14 cellular contexts compared by ENCODE assay signal in the genomic region with DNA sequence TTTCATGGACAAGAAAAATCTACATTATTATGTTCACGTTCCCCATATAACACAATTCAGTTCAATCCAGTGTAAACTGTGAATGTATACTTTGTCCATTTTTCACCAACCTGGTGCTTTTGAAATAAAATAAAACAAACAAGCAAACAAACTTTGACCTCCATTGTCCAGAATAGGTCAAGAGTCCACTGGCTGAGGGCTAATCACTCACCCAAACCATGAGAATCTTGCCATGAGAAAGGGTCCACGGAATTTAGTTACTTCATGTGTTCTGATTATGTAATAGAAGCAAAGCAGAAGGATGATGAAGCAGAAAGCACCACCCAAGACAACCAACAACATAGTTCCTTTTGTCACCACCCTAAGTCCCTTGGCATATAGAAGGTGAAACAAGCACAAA.
"Had no signal": no experiment of that assay in that cellular context is flagged by ENCODE, and none has a peak within 500 bp of the region (broad histone marks: within the 10 kb centered on the region; RNA-seq: fewer than 3 reads in every experiment).

No MANE protein-coding gene starts in this region.

- H3K27ac Mint-ChIP-seq: activated T-helper 1 cell treated with anti-CD3 and anti-CD28 coated beads, Interleukin-12 subunit alpha, Interleukin-12 subunit beta, Interleukin-2, Interleukin-4 antibody, amounts not matched to agents 30 ng/mL and 10 ng/mL and 1 ng/mL, durations not matched to agents 14 hours and 24 hours and 36 hours; stimulated activated memory B cell treated with anti-CD40 and anti-IgM and Interleukin-4, amounts not matched to agents 10 μg/mL and 1 μg/mL and 100 μg/mL, for 72 hours had no signal

- H3K27me3 ChIP-seq: cardiac muscle cell, heart right ventricle, right atrium auricular region, tibial artery, vagina had no signal

- H3K4me3 ChIP-seq: cardiac muscle cell, heart right ventricle, right atrium auricular region, tibial artery, vagina had no signal

- H3K27ac ChIP-seq: cardiac muscle cell, right atrium auricular region, tibial artery, vagina had no signal

- H3K9me3 Mint-ChIP-seq: activated CD8-positive, alpha-beta T cell treated with anti-CD3 and anti-CD28 coated beads for 36 hours; activated T-helper 1 cell treated with anti-CD3 and anti-CD28 coated beads, Interleukin-12 subunit alpha, Interleukin-12 subunit beta, Interleukin-2, Interleukin-4 antibody, amounts not matched to agents 30 ng/mL and 10 ng/mL and 1 ng/mL, durations not matched to agents 14 hours and 24 hours and 36 hours; stimulated activated memory B cell treated with anti-CD40 and anti-IgM and Interleukin-4, amounts not matched to agents 10 μg/mL and 1 μg/mL and 100 μg/mL, for 72 hours had no signal

- H3K27me3 Mint-ChIP-seq: activated CD8-positive, alpha-beta T cell treated with anti-CD3 and anti-CD28 coated beads for 36 hours; stimulated activated memory B cell treated with anti-CD40 and anti-IgM and Interleukin-4, amounts not matched to agents 10 μg/mL and 1 μg/mL and 100 μg/mL, for 72 hours had no signal

- H3K4me3 Mint-ChIP-seq: activated CD8-positive, alpha-beta T cell treated with anti-CD3 and anti-CD28 coated beads for 36 hours; activated T-helper 1 cell treated with anti-CD3 and anti-CD28 coated beads, Interleukin-12 subunit alpha, Interleukin-12 subunit beta, Interleukin-2, Interleukin-4 antibody, amounts not matched to agents 30 ng/mL and 10 ng/mL and 1 ng/mL, durations not matched to agents 14 hours and 24 hours and 36 hours; stimulated activated memory B cell treated with anti-CD40 and anti-IgM and Interleukin-4, amounts not matched to agents 10 μg/mL and 1 μg/mL and 100 μg/mL, for 72 hours had no signal

- ATAC-seq: activated CD8-positive, alpha-beta T cell treated with anti-CD3 and anti-CD28 coated beads for 36 hours; heart right ventricle; stimulated activated memory B cell treated with anti-CD40 and anti-IgM and Interleukin-4, amounts not matched to agents 10 μg/mL and 1 μg/mL and 100 μg/mL, for 72 hours had no signal

- H3K4me1 ChIP-seq: right atrium auricular region, vagina had no signal

- DNase-seq: activated CD4-positive, alpha-beta T cell treated with anti-CD3 and anti-CD28 coated beads for 1 hour; activated CD8-positive, alpha-beta memory T cell treated with anti-CD3 and anti-CD28 coated beads, Interleukin-2, amount 50 U/mL, for 4 hours; activated CD8-positive, alpha-beta T cell treated with anti-CD3 and anti-CD28 coated beads for 36 hours; activated naive CD4-positive, alpha-beta T cell treated with Interleukin-2 at 50 U/mL for 16 hours; effector CD8-positive, alpha-beta T cell; heart right ventricle; posterior cingulate gyrus; small intestine; tibial artery had no signal

- H3K9me3 ChIP-seq: heart right ventricle, right atrium auricular region, tibial artery, vagina had no signal
